13 cellular contexts compared by ENCODE assay signal in genomic region chr2:39512434-39512935, GRCh38.
DNase-seq lines count a peak whose midpoint lies in the region; ATAC-seq, FAIRE-seq and TF ChIP-seq lines count a peak whose summit lies in the region.
"Had no signal": no experiment of that assay in that cellular context is flagged by ENCODE, and none has a peak within 500 bp of the region (broad histone marks: within the 10 kb centered on the region; RNA-seq: fewer than 3 reads in every experiment).

No MANE protein-coding gene starts in this region.

- no peak for DNase-seq in activated naive CD8-positive, alpha-beta T cell treated with anti-CD3 and anti-CD28 coated beads, Interleukin-2, amount 50 U/mL, for 24 hours
- DNase-seq in HepG2 (ENCODE audit: low spot score) (no peak), NCI-H2029 (lab: John Stamatoyannopoulos, UW) (no peak), NCI-H2029 treated with DMSO at 0.1 percent for 48 hours (lab: John Stamatoyannopoulos, UW) (no peak)
- DNase-seq in stimulated activated effector memory CD8-positive, alpha-beta T cell treated with anti-CD3 and anti-CD28 coated beads, Interleukin-12 subunit alpha, Interleukin-12 subunit beta, amount 100 ng/mL, for 72 hours (ENCODE audit: low spot score in 2 of 2) = no peak
- DNase-seq: DMS79, NCI-H187 had no signal

- H3K27ac ChIP-seq in HepG2 (ENCODE audit: extremely low read length, insufficient read depth, low read length) = peak overlapping the region; percentile 8
- H3K27ac ChIP-seq: HL-60, SK-N-MC had no signal

- H3K27me3 ChIP-seq in HepG2 (ENCODE audit: control insufficient read depth in 1 of 2, insufficient read depth in 2 of 2, low read length in 2 of 2) = no peaks in the 10 kb centered on the region

- peaks cover 83% of the 10 kb centered on the region for H3K4me1 ChIP-seq in HepG2 (ENCODE audit: insufficient read depth, low read length)

- H2AFZ ChIP-seq in HepG2 (ENCODE audit: low read length) = no peak overlapping the region

- H3K36me3 ChIP-seq in HepG2 (replicated peaks in 1 of 2; ENCODE audit: control insufficient read depth in 1 of 2, insufficient read depth in 2 of 2, low read length in 2 of 2) = no peaks in the 10 kb centered on the region; a peak in 1 of 5 replicates
- H3K36me3 ChIP-seq: HAP-1 had no signal

- BruUV-seq in HepG2 (replicated peaks; lab: Mats Ljungman, UMichigan) = no TSS peak

- peaks cover 5% of the 10 kb centered on the region for H3K27me3 Mint-ChIP-seq in activated naive CD8-positive, alpha-beta T cell treated with anti-CD3 and anti-CD28 coated beads, Interleukin-2, amount 50 U/mL, for 24 hours

- H3K4me1 Mint-ChIP-seq in activated naive CD8-positive, alpha-beta T cell treated with anti-CD3 and anti-CD28 coated beads, Interleukin-2, amount 50 U/mL, for 24 hours = peaks cover 49% of the 10 kb centered on the region
- H3K4me1 Mint-ChIP-seq in stimulated activated effector memory CD8-positive, alpha-beta T cell treated with anti-CD3 and anti-CD28 coated beads, Interleukin-12 subunit alpha, Interleukin-12 subunit beta, amount 100 ng/mL, for 72 hours = peaks cover 38% of the 10 kb centered on the region

- H4K20me1 ChIP-seq in HepG2 (ENCODE audit: insufficient read depth, low read length) = no peaks in the 10 kb centered on the region

- H3K9me3 ChIP-seq in HepG2 (ENCODE audit: low read length) = no peaks in the 10 kb centered on the region
- H3K9me3 ChIP-seq: HAP-1 had no signal

- no peak for TF ChIP-seq RAD21 in HepG2 (CRISPR knock-in tag; IDR thresholded peaks at IDR 0.05)

- no peak for TF ChIP-seq POLR2A in HepG2 (IDR thresholded peaks at IDR 0.05; ENCODE audit: insufficient read depth in 1 of 2, low read depth in 2 of 2, low read length in 2 of 2)

- no peak for TF ChIP-seq EP300 in HepG2 (IDR thresholded peaks at IDR 0.05; ENCODE audit: low read depth in 2 of 2, low read length in 2 of 2)
- no peak for TF ChIP-seq EP300 in HepG2 (CRISPR knock-in tag; IDR thresholded peaks at IDR 0.05; ENCODE audit: borderline replicate concordance)

- POLR2A ChIA-PET in HepG2 (lab: Yijun Ruan, JAX) = interaction anchor here (1.3 to 1.9 kb wide), 2 partner anchors 38 to 63 kb away, joined by 4 to 7 read pairs; no protein-coding TSS in a partner anchor

- 0 out of 2 replicates have a peak overlapping the region, but pooled peaks have one; percentile 10 for H3K4me2 ChIP-seq in HepG2 (ENCODE audit: low read depth, low read length)

- no peak for TF ChIP-seq CTCF in HepG2 (CRISPR knock-in tag; IDR thresholded peaks at IDR 0.05)

- no peak overlapping the region for H3K4me3 ChIP-seq in HepG2 (replicated peaks in 1 of 3; ENCODE audit: insufficient read depth in 1 of 3, low read depth in 2 of 3, low read length in 3 of 3)
- H3K4me3 ChIP-seq: HAP-1, SK-N-MC had no signal

- ATAC-seq in HG02610 (IDR thresholded peaks at IDR 0.05; ENCODE audit: unreplicated experiment) (peak; percentile 31), HepG2 (no peak), HG03342 (IDR thresholded peaks at IDR 0.05; ENCODE audit: unreplicated experiment) (no peak)
- ATAC-seq in activated naive CD8-positive, alpha-beta T cell treated with anti-CD3 and anti-CD28 coated beads, Interleukin-2, amount 50 U/mL, for 24 hours = peak; percentile 43
- ATAC-seq in stimulated activated effector memory CD8-positive, alpha-beta T cell treated with anti-CD3 and anti-CD28 coated beads, Interleukin-12 subunit alpha, Interleukin-12 subunit beta, amount 100 ng/mL, for 72 hours = peak; percentile 81

- H3K36me3 Mint-ChIP-seq in activated naive CD8-positive, alpha-beta T cell treated with anti-CD3 and anti-CD28 coated beads, Interleukin-2, amount 50 U/mL, for 24 hours (ENCODE audit: low read depth) = no peaks in the 10 kb centered on the region
- peaks cover 6% of the 10 kb centered on the region for H3K36me3 Mint-ChIP-seq in stimulated activated effector memory CD8-positive, alpha-beta T cell treated with anti-CD3 and anti-CD28 coated beads, Interleukin-12 subunit alpha, Interleukin-12 subunit beta, amount 100 ng/mL, for 72 hours

- CTCF ChIA-PET in HepG2 (lab: Yijun Ruan, JAX; ENCODE audit: low intra/inter-chr PET ratio, low total read pairs) = interaction anchor here (1.6 to 3.2 kb wide), 2 partner anchors 185 to 217 kb away, joined by 5 to 23 read pairs; no protein-coding TSS in a partner anchor

- no peak overlapping the region for H3K4me3 Mint-ChIP-seq in activated naive CD8-positive, alpha-beta T cell treated with anti-CD3 and anti-CD28 coated beads, Interleukin-2, amount 50 U/mL, for 24 hours
- H3K4me3 Mint-ChIP-seq in stimulated activated effector memory CD8-positive, alpha-beta T cell treated with anti-CD3 and anti-CD28 coated beads, Interleukin-12 subunit alpha, Interleukin-12 subunit beta, amount 100 ng/mL, for 72 hours = peak overlapping the region; percentile 12

- no peaks in the 10 kb centered on the region for H3K79me2 ChIP-seq in HepG2 (ENCODE audit: insufficient read depth, low read length)

- intact Hi-C loops in HepG2 (cut with micrococcal nuclease; ENCODE audit: unreplicated experiment) = loop anchor here (2.0 to 10.0 kb wide), 2 partner anchors 76 to 182 kb away; partner anchors contain the start of gene MAP4K3

- no peak overlapping the region for H3K9ac ChIP-seq in HepG2 (ENCODE audit: insufficient read depth, low read depth, low read length)

- in situ Hi-C loops in HepG2 (cut with HindIII; ENCODE audit: extremely low pct_ligation_motif_present, low pct_unique_long_range_greater_than_20kb) = loop anchor here (5.0 kb wide), 1 partner anchor 205 kb away; no protein-coding TSS in a partner anchor

- no peaks in the 10 kb centered on the region for H3K9me3 Mint-ChIP-seq in activated naive CD8-positive, alpha-beta T cell treated with anti-CD3 and anti-CD28 coated beads, Interleukin-2, amount 50 U/mL, for 24 hours
- H3K9me3 Mint-ChIP-seq in stimulated activated effector memory CD8-positive, alpha-beta T cell treated with anti-CD3 and anti-CD28 coated beads, Interleukin-12 subunit alpha, Interleukin-12 subunit beta, amount 100 ng/mL, for 72 hours = no peaks in the 10 kb centered on the region

- 91% methylated on average over 7 of the region's 7 CpGs for WGBS in HepG2 (ENCODE audit: low lambda C conversion rate)

- H3K27ac Mint-ChIP-seq in activated naive CD8-positive, alpha-beta T cell treated with anti-CD3 and anti-CD28 coated beads, Interleukin-2, amount 50 U/mL, for 24 hours = peak overlapping the region; percentile 92
- peak overlapping the region; percentile 54 for H3K27ac Mint-ChIP-seq in stimulated activated effector memory CD8-positive, alpha-beta T cell treated with anti-CD3 and anti-CD28 coated beads, Interleukin-12 subunit alpha, Interleukin-12 subunit beta, amount 100 ng/mL, for 72 hours

- no peak for FAIRE-seq in HepG2 (lab: Jason Lieb, UNC)
- FAIRE-seq: endometrium had no signal

TF ChIP-seq in HepG2, 621 proteins besides CTCF, POLR2A, EP300 and RAD21:
- TF ChIP-seq SMC3 (IDR thresholded peaks at IDR 0.05; ENCODE audit: low read length) = 0 out of 2 replicates have a peak, but pooled peaks have one; percentile 1
- TF ChIP-seq ATRX (CRISPR knock-in tag; IDR thresholded peaks at IDR 0.05; ENCODE audit: borderline replicate concordance) = no peak
- 0 out of 2 replicates have a peak, but pooled peaks have one; percentile 5 for TF ChIP-seq NCOR1 (IDR thresholded peaks at IDR 0.05; ENCODE audit: borderline replicate concordance, low read length)

Comparison
In these comparisons a context has a peak if more than half of its experiments do, and no peak if none do; other contexts are left out.
1. ATAC-seq: peak in HG02610 (single experiment), activated naive CD8-positive, alpha-beta T cell treated with anti-CD3 and anti-CD28 coated beads, Interleukin-2, amount 50 U/mL, for 24 hours (single experiment) and stimulated activated effector memory CD8-positive, alpha-beta T cell treated with anti-CD3 and anti-CD28 coated beads, Interleukin-12 subunit alpha, Interleukin-12 subunit beta, amount 100 ng/mL, for 72 hours (single experiment); none in HepG2 (single experiment) and HG03342 (single experiment).